ENCODE assay signal across 8 cellular contexts in the genomic region with DNA sequence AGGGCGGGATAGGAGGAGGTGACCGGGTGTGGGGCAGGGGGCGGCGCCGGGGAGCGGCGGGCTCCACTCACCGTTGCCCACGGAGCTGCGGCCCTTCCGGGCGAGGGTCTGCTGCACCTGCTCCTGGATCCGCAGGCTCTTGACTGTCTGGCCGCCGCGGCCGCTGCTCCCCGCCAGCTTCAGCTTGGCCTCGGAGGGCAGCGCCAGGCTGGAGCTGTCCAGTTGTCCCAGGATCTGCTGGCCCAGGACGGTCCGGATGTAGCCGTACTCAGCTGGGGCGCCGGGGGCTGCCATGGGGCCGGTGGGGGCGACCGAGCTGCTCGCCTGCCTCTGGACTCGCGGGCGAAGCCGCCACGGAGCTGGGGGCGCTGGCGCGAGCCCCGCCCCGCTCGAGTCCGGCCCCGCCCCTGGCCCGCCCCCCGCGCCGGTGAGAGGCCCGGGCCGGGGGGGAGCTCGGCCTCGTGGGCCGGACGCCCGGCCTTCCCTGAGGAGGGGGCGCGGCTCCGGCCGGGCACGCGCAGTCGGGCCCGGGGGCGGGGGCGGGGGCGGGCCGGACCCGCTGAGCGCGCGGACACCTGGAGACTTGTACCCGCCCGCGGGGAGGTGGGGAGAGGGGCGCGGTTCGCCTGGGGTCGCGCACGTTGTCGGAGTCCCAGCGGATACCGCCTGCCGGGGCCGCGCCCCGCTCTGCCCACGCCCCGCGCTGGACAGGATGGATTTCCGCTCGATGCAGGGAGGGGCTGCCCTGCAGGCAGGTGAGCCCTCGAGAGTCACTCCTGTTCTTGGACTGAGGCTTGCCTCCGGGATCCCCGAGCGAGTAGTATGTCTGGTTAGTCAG. TPM values are rescaled to one million over a fixed set of nuclear protein-coding genes. Genes with fewer than 3 reads are reported as not detected.
DNase-seq lines count a peak whose midpoint lies in the region; ATAC-seq, FAIRE-seq and TF ChIP-seq lines count a peak whose summit lies in the region.

PKP2 (minus strand) TSS at position 340 of the 838 bp plus-strand sequence; CDS start at position 294, 46 bp downstream.

- TF ChIP-seq CTCF in AG04450 (IDR thresholded peaks at IDR 0.05; ENCODE audit: low read depth, low read length) (no peak), Panc1 (IDR thresholded peaks at IDR 0.05) (no peak)

- H3K27me3 ChIP-seq in AG04450 (ENCODE audit: control insufficient read depth, insufficient read depth, low read length) (peaks cover 9% of the 10 kb centered on the region), Panc1 (ENCODE audit: control insufficient read depth, insufficient read depth, low read length) (peaks cover 45% of the 10 kb centered on the region), skeletal muscle satellite cell (ENCODE audit: control insufficient read depth, insufficient read depth, low read length) (peaks cover 57% of the 10 kb centered on the region)

- intact Hi-C loops in Panc1 (cut with micrococcal nuclease; ENCODE audit: unreplicated experiment), result no loop called here

- H3K4me1 ChIP-seq in Panc1 (ENCODE audit: control insufficient read depth, insufficient read depth, low read length), result 0 out of 2 replicates have a peak, but pooled peaks cover 7% of the 10 kb centered on the region
- peaks cover 9% of the 10 kb centered on the region for H3K4me1 ChIP-seq in skeletal muscle satellite cell (ENCODE audit: control insufficient read depth, insufficient read depth, low read length)

- H3K4me3 ChIP-seq in AG04450 (ENCODE audit: low read depth, low read length) (peak within 1 kb of the TSS; percentile 22; the same call in 1 of the 2 replicates), Panc1 (ENCODE audit: low read depth in 2 of 2, low read length in 2 of 2) (peak within 1 kb of the TSS; percentile 38 to 65), skeletal muscle satellite cell (ENCODE audit: low read length) (peak within 1 kb of the TSS; percentile 51)

- no peak within 1 kb of the TSS for H3K9ac ChIP-seq in skeletal muscle satellite cell (ENCODE audit: low read depth, low read length)

- DNase-seq in AG04450 (ENCODE audit: low read depth, low spot score) (no peak), Panc1 (ENCODE audit: low read depth, low spot score) (no peak), T47D (ENCODE audit: low read depth in 1 of 2, low spot score in 1 of 2) (peak; percentile 89 to 95), superior temporal gyrus (ENCODE audit: extremely low spot score) (no peak)

- H3K9me3 ChIP-seq in AG04450 (ENCODE audit: control insufficient read depth, insufficient read depth, low read length) (no peaks in the 10 kb centered on the region; the same call in 1 of the 2 replicates), Panc1 (ENCODE audit: control insufficient read depth, insufficient read depth, low read depth, low read length) (no peaks in the 10 kb centered on the region), skeletal muscle satellite cell (replicated peaks; ENCODE audit: low read length) (no peaks in the 10 kb centered on the region)

- POLR2A ChIA-PET in AG04450 (lab: Yijun Ruan, JAX) (no interaction called here), Panc1 (lab: Charles Lee) (interaction anchor here (0.6 kb wide), 1 partner anchor 235 kb away, joined by 4 read pairs; no protein-coding TSS in a partner anchor)

- CTCF ChIA-PET in AG04450 (lab: Charles Lee), result no interaction called here
- CTCF ChIA-PET in Panc1 (lab: Charles Lee), result no interaction called here

- H3K36me3 ChIP-seq in Panc1 (ENCODE audit: control insufficient read depth, insufficient read depth, low read length) (no peaks in the 10 kb centered on the region), skeletal muscle satellite cell (ENCODE audit: insufficient read depth, low read length) (no peaks in the 10 kb centered on the region)

- H3K27ac ChIP-seq in AG04450 (ENCODE audit: low read depth, low read length) (no peak within 1 kb of the TSS), Panc1 (ENCODE audit: low read length) (no peak within 1 kb of the TSS)

- peak; percentile 69 for FAIRE-seq in islet of Langerhans (lab: Jason Lieb, UNC)

- BruUV-seq in Panc1 (replicated peaks; lab: Mats Ljungman, UMichigan), result no TSS peak

- peak; percentile 37 for ATAC-seq in GM19043 (IDR thresholded peaks at IDR 0.05; ENCODE audit: low read depth, unreplicated experiment)
- ATAC-seq in HG03442 (IDR thresholded peaks at IDR 0.05; ENCODE audit: unreplicated experiment), result peak; percentile 58
- ATAC-seq in Panc1, result peak; percentile 83

- H3K4me2 ChIP-seq in skeletal muscle satellite cell (ENCODE audit: low read length), result peak within 1 kb of the TSS; percentile 77

- in situ Hi-C loops in Panc1 (cut with HindIII; ENCODE audit: low pct_unique_long_range_greater_than_20kb, low sequenced_read_pairs) (no loop called here), T47D (cut with HindIII; ENCODE audit: low pct_unique_long_range_greater_than_20kb, low sequenced_read_pairs) (no loop called here)

RNA-seq across cellular contexts. Expression of gene PKP2, which starts in this region (rescaled TPM):
- 0.02 TPM in 1 of 2 replicates, not detected in the other for polyA plus RNA-seq in AG04450 (2011; rRNA removed)
- not detected in 2 replicates for polyA minus RNA-seq in AG04450 (2011; rRNA and poly(A)+ RNA removed)
- total RNA-seq in Panc1 (2021; ENCODE audit: unreplicated experiment), result 2.2 TPM
- 1.3 TPM for polyA plus RNA-seq in Panc1 (2012; ENCODE audit: insufficient read length)
- 0.44 TPM in 1 of 2 replicates, not detected in the other for total RNA-seq in skeletal muscle satellite cell (2012; rRNA removed)

Comparison
In these comparisons a context has a peak if more than half of its experiments do, and no peak if none do; other contexts are left out.
1. DNase-seq: peak in T47D (2 of 2); none in AG04450 (single experiment), Panc1 (single experiment) and superior temporal gyrus (single experiment).
2. Peak in every context shown above with its lines, with median percentiles within 50 percentile points of each other: H3K4me3 ChIP-seq and ATAC-seq.